8 cellular contexts compared by ENCODE assay signal in the genomic region with DNA sequence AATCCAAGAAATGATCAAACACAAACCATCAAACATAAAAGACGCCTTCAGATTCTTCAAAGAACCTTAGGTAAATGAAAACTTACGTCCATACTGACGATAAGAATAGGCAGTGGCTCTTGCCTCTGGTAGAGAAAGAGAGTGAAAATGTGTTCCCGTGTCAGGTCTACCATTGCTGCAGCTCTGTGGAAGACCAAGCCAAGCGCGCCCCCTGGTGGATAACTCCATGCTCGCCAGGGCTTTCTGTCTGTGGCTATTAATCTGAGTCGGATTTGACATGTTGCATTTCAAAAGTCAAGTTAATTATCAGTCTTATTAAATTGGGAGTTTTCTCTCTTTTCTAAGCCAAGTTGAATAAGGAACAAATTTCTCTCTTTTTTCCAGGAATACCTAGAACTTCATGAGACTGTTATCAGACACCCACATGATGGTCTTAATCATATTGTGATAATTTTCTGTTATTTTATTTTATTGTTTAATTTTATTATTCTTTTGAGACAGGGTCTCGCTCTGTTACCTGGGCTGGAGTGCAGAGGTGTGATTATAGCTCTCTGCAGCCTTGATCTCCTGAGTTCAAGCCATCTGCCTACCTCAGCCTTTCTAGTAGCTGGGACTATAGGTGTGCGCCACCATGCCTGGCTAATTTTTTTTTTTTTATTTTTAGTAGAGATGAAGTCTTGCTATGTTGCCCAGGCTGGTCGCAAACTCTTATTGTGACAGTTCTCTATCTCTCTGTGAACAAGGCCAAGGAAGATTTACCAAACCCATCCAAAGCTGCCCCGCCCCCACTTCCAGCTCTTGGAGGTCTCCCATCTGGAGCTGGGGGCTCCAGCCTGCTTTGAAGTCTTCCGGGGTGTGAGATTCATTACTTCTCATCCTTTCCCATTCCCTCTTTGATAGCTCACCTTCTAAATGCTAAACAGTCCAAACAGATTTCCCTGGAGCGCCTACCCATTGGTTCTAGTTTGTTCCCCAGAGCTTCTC. TPM values are rescaled to one million over a fixed set of nuclear protein-coding genes. Genes with fewer than 3 reads are reported as not detected.
DNase-seq lines count a peak whose midpoint lies in the region; ATAC-seq and TF ChIP-seq lines count a peak whose summit lies in the region.

No MANE protein-coding gene starts in this region.

- H3K27me3 Mint-ChIP-seq in activated CD4-positive, alpha-beta T cell treated with anti-CD3 and anti-CD28 coated beads, Interleukin-2, amount 10 ng/mL, durations not matched to agents 24 days and 14 days: peaks cover 2% of the 10 kb centered on the region

- no peaks in the 10 kb centered on the region for H3K36me3 Mint-ChIP-seq in activated CD4-positive, alpha-beta T cell treated with anti-CD3 and anti-CD28 coated beads, Interleukin-2, amount 10 ng/mL, durations not matched to agents 24 days and 14 days (ENCODE audit: low read depth)

- intact Hi-C loops in activated CD4-positive, alpha-beta T cell treated with anti-CD3 and anti-CD28 coated beads, Interleukin-2, amount 10 ng/mL, durations not matched to agents 24 days and 14 days (cut with micrococcal nuclease): loop anchor here (1.0 to 5.0 kb wide), 3 partner anchors 33 to 107 kb away; a partner anchor contains a TSS

- DNase-seq in NCI-H748 (lab: John Stamatoyannopoulos, UW; ENCODE audit: unreplicated experiment): peak; percentile 77
- DNase-seq in activated CD4-positive, alpha-beta T cell treated with anti-CD3 and anti-CD28 coated beads, Interleukin-2, amount 10 ng/mL, durations not matched to agents 24 days and 14 days: peak; percentile 97
- DNase-seq in left kidney (ENCODE audit: low read depth, low spot score): peak; percentile 92
- DNase-seq in stimulated activated CD4-positive, alpha-beta T cell treated with anti-CD3 and anti-CD28 coated beads, Interleukin-2, amount 100 ng/mL, for 48 hours: peak; percentile 96 to 98

- peak overlapping the region; percentile 1 for H3K27ac ChIP-seq in cingulate gyrus (ENCODE audit: low read depth, low read length)

- H3K27ac Mint-ChIP-seq in activated CD4-positive, alpha-beta T cell treated with anti-CD3 and anti-CD28 coated beads, Interleukin-2, amount 10 ng/mL, durations not matched to agents 24 days and 14 days: peak overlapping the region; percentile 54

- peak; percentile 77; the same call in 1 of the 2 replicates for TF ChIP-seq CTCF in GM12875 (IDR thresholded peaks at IDR 0.05; ENCODE audit: borderline replicate concordance, insufficient read depth, low read depth, low read length)

- ATAC-seq in HG03565 (IDR thresholded peaks at IDR 0.05; ENCODE audit: unreplicated experiment) (peak; percentile 54), GM21737 (IDR thresholded peaks at IDR 0.05; ENCODE audit: unreplicated experiment) (no peak)

- no peak overlapping the region for H3K4me3 ChIP-seq in GM12875 (ENCODE audit: low read depth, low read length)

- no peaks in the 10 kb centered on the region for H3K9me3 Mint-ChIP-seq in activated CD4-positive, alpha-beta T cell treated with anti-CD3 and anti-CD28 coated beads, Interleukin-2, amount 10 ng/mL, durations not matched to agents 24 days and 14 days

- peak overlapping the region; percentile 38 for H3K4me3 Mint-ChIP-seq in activated CD4-positive, alpha-beta T cell treated with anti-CD3 and anti-CD28 coated beads, Interleukin-2, amount 10 ng/mL, durations not matched to agents 24 days and 14 days

- peaks cover 12% of the 10 kb centered on the region for H3K4me1 Mint-ChIP-seq in activated CD4-positive, alpha-beta T cell treated with anti-CD3 and anti-CD28 coated beads, Interleukin-2, amount 10 ng/mL, durations not matched to agents 24 days and 14 days

RNA-seq across cellular contexts. Expression of a gene that starts 15.8 kb away (rescaled TPM):
- total RNA-seq in activated CD4-positive, alpha-beta T cell treated with anti-CD3 and anti-CD28 coated beads, Interleukin-2, amount 10 ng/mL, durations not matched to agents 24 days and 14 days: 240 and 242 TPM in 2 replicates

RNA-seq across cellular contexts. Expression of a gene that starts 28.0 kb away (rescaled TPM):
- 16.8 and 16.9 TPM in 2 replicates for total RNA-seq in activated CD4-positive, alpha-beta T cell treated with anti-CD3 and anti-CD28 coated beads, Interleukin-2, amount 10 ng/mL, durations not matched to agents 24 days and 14 days

RNA-seq across cellular contexts. Expression of a gene that starts 33.7 kb away (rescaled TPM):
- 122 TPM in 2 replicates for total RNA-seq in activated CD4-positive, alpha-beta T cell treated with anti-CD3 and anti-CD28 coated beads, Interleukin-2, amount 10 ng/mL, durations not matched to agents 24 days and 14 days

RNA-seq across cellular contexts. Expression of a gene that starts 51.7 kb away (rescaled TPM):
- 227 and 233 TPM in 2 replicates for total RNA-seq in activated CD4-positive, alpha-beta T cell treated with anti-CD3 and anti-CD28 coated beads, Interleukin-2, amount 10 ng/mL, durations not matched to agents 24 days and 14 days
